ENCODE assay signal across 8 cellular contexts in genomic region chr15:45162771-45163507, GRCh38. TPM values are rescaled to one million over a fixed set of nuclear protein-coding genes. Genes with fewer than 3 reads are reported as not detected.
A peak's percentile ranks its signal among the peaks of the same experiment; 100 is the strongest.
DNase-seq lines count a peak whose midpoint lies in the region; ATAC-seq, FAIRE-seq and TF ChIP-seq lines count a peak whose summit lies in the region.

No MANE protein-coding gene starts in this region.

- no peaks in the 10 kb centered on the region for H3K9me2 ChIP-seq in Karpas-422 (replicated peaks; ENCODE audit: insufficient read depth, low read length)

- peak; percentile 91 for FAIRE-seq in GM12892 (lab: Jason Lieb, UNC)

- WGBS in tibial nerve, 2 donors: 6 to 9% methylated on average over 6 to 7 of the region's 7 CpGs

- H3K79me2 ChIP-seq in Karpas-422 (ENCODE audit: low read length): no peaks in the 10 kb centered on the region

- H3K9me3 ChIP-seq in Karpas-422 (ENCODE audit: low read length): no peaks in the 10 kb centered on the region
- H3K9me3 ChIP-seq in tibial nerve: no peaks in the 10 kb centered on the region

- TF ChIP-seq EP300 in tibial nerve (IDR thresholded peaks at IDR 0.05): peak in 1 of 2 donors; percentile 16

- no peaks in the 10 kb centered on the region for H4K20me1 ChIP-seq in Karpas-422 (ENCODE audit: insufficient read depth, low read depth, low read length)

- peak; percentile 88 for ATAC-seq in foreskin keratinocyte

- H3K27me3 ChIP-seq in Karpas-422 (ENCODE audit: low read length): no peaks in the 10 kb centered on the region
- no peaks in the 10 kb centered on the region for H3K27me3 ChIP-seq in foreskin keratinocyte
- H3K27me3 ChIP-seq in tibial nerve: no peaks in the 10 kb centered on the region

- no peak overlapping the region for H3K27ac ChIP-seq in Karpas-422 (ENCODE audit: low read length)
- peak overlapping the region; percentile 93 for H3K27ac ChIP-seq in RWPE1
- H3K27ac ChIP-seq in foreskin keratinocyte: peak overlapping the region; percentile 82
- peak overlapping the region in 2 of 4 donors; percentile 59 to 64 for H3K27ac ChIP-seq in tibial nerve

- H3K36me3 ChIP-seq in Karpas-422 (ENCODE audit: insufficient read depth, low read length) (no peaks in the 10 kb centered on the region; the same call in 1 of the 2 replicates), tibial nerve (no peaks in the 10 kb centered on the region)

- DNase-seq in 8988T: peak; percentile 96
- DNase-seq in GM12892 (ENCODE audit: insufficient read length): peak; percentile 88
- peak; percentile 89 for DNase-seq in Karpas-422
- peak; percentile 98 for DNase-seq in RWPE1 (ENCODE audit: low spot score)
- DNase-seq in activated effector memory CD4-positive, alpha-beta T cell treated with Interleukin-2 at 50 U/mL for 16 hours: peak; percentile 39
- peak; percentile 84 to 89 for DNase-seq in foreskin keratinocyte
- DNase-seq in occipital lobe (lab: John Stamatoyannopoulos, UW): peak; percentile 60
- DNase-seq in tibial nerve (ENCODE audit: low spot score in 2 of 2): peak; percentile 63 to 85

- TF ChIP-seq CTCF in RWPE1 (conservative IDR thresholded peaks at IDR 0.05; ENCODE audit: low read depth): peak; percentile 92
- TF ChIP-seq CTCF in foreskin keratinocyte (conservative IDR thresholded peaks at IDR 0.05): peak; percentile 95
- TF ChIP-seq CTCF in tibial nerve (IDR thresholded peaks at IDR 0.05): peak; percentile 74 to 94 (median 84)

- H3K9ac ChIP-seq in Karpas-422 (ENCODE audit: low read length): no peak overlapping the region

- no peak for TF ChIP-seq POLR2A in GM12892 (IDR thresholded peaks at IDR 0.05; ENCODE audit: low read depth, low read length)
- TF ChIP-seq POLR2A in tibial nerve (IDR thresholded peaks at IDR 0.05): no peak

- H3K4me1 ChIP-seq in Karpas-422 (ENCODE audit: low read length): peaks cover 18% of the 10 kb centered on the region
- peaks cover 6% of the 10 kb centered on the region for H3K4me1 ChIP-seq in foreskin keratinocyte
- H3K4me1 ChIP-seq in tibial nerve: peaks cover 0 to 57% (median 12%) of the 10 kb centered on the region in 4 donors

- H2AFZ ChIP-seq in Karpas-422 (ENCODE audit: low read length): no peak overlapping the region

- no peak overlapping the region for H3K4me3 ChIP-seq in Karpas-422 (ENCODE audit: low read length)
- H3K4me3 ChIP-seq in tibial nerve: no peak overlapping the region

- POLR2A ChIA-PET in RWPE1 (lab: Yijun Ruan, JAX; ENCODE audit: low non-redundant PET): interaction anchor here (0.8 to 1.2 kb wide), 2 partner anchors 31 to 116 kb away, joined by 3 to 5 read pairs; no protein-coding TSS in a partner anchor

- CTCF ChIA-PET in RWPE1 (lab: Yijun Ruan, JAX): interaction anchor here (0.5 to 1.9 kb wide), 30 partner anchors 12 to 294 kb away, joined by 3 to 13 read pairs (median 4); partner anchors contain the start of genes DUOX1, DUOXA1 and SHF

- H3K4me2 ChIP-seq in Karpas-422 (ENCODE audit: low read depth, low read length, poor library complexity, severe bottlenecking): no peak overlapping the region

RNA-seq across cellular contexts. Expression of gene SHF, which starts 24.8 kb away (rescaled TPM):
- polyA plus RNA-seq in GM12892 (2012; ENCODE audit: missing spikeins): 9.7 TPM
- 10.9 and 35.4 TPM in 2 replicates for total RNA-seq in Karpas-422 (2014; rRNA removed; shearing (Covaris generic); ENCODE audit: low replicate concordance)
- total RNA-seq in foreskin keratinocyte (0.35 and 0.44 TPM in 2 replicates), occipital lobe (54.9 TPM), tibial nerve (10 to 100 TPM; 18.8 to 36.6 (median 25.5) TPM)
- 0.42 and 0.72 TPM in 2 replicates for polyA plus RNA-seq in foreskin keratinocyte

RNA-seq across cellular contexts. Expression of gene DUOX1, which starts 33.1 kb away (rescaled TPM):
- 0.81 TPM for polyA plus RNA-seq in GM12892 (2012; ENCODE audit: missing spikeins)
- total RNA-seq in Karpas-422 (2014; rRNA removed; shearing (Covaris generic); ENCODE audit: low replicate concordance): not detected in 2 replicates
- 16.3 and 17.8 TPM in 2 replicates for total RNA-seq in foreskin keratinocyte
- polyA plus RNA-seq in foreskin keratinocyte: 9.5 and 10.1 TPM in 2 replicates
- not detected for total RNA-seq in occipital lobe
- 1 to 10 TPM; 1.5 to 4.2 (median 3.9) TPM for total RNA-seq in tibial nerve

RNA-seq across cellular contexts. Expression of gene DUOXA1, which starts 33.3 kb away (rescaled TPM):
- not detected for polyA plus RNA-seq in GM12892 (2012; ENCODE audit: missing spikeins)
- total RNA-seq in Karpas-422 (2014; rRNA removed; shearing (Covaris generic); ENCODE audit: low replicate concordance): not detected in 2 replicates
- total RNA-seq in foreskin keratinocyte (7.0 and 9.8 TPM in 2 replicates), occipital lobe (0.31 TPM), tibial nerve (1 to 10 TPM; 1.1 to 7.5 (median 1.9) TPM)
- polyA plus RNA-seq in foreskin keratinocyte: 5.7 TPM in 2 replicates

RNA-seq across cellular contexts. Expression of gene DUOXA2, which starts 48.8 kb away (rescaled TPM):
- polyA plus RNA-seq in GM12892 (2012; ENCODE audit: missing spikeins): not detected
- total RNA-seq in Karpas-422 (2014; rRNA removed; shearing (Covaris generic); ENCODE audit: low replicate concordance): not detected in 2 replicates
- not detected in 2 replicates for total RNA-seq in foreskin keratinocyte
- not detected in 2 replicates for polyA plus RNA-seq in foreskin keratinocyte
- not detected for total RNA-seq in occipital lobe
- total RNA-seq in tibial nerve: not detected

RNA-seq across cellular contexts. Expression of gene DUOX2, which starts 49.0 kb away (rescaled TPM):
- 0.04 TPM for polyA plus RNA-seq in GM12892 (2012; ENCODE audit: missing spikeins)
- total RNA-seq in Karpas-422 (2014; rRNA removed; shearing (Covaris generic); ENCODE audit: low replicate concordance): 0.07 and 0.45 TPM in 2 replicates
- total RNA-seq in foreskin keratinocyte: 0.39 and 0.41 TPM in 2 replicates
- 0.10 and 0.13 TPM in 2 replicates for polyA plus RNA-seq in foreskin keratinocyte
- not detected for total RNA-seq in occipital lobe
- total RNA-seq in tibial nerve: 1 to 10 TPM in 1 of 4 donors, under 1 TPM in 3; 0.22 to 1.9 (median 0.84) TPM

Comparison
In these comparisons a context has a peak if more than half of its experiments do, and no peak if none do; other contexts are left out.
1. DNase-seq: peak in every context shown above with its lines; median percentile 98 in RWPE1; 96 in 8988T; 89 in Karpas-422; 88 in GM12892; 86 in foreskin keratinocyte; 74 in tibial nerve; 60 in occipital lobe; 39 in activated effector memory CD4-positive, alpha-beta T cell treated with Interleukin-2 at 50 U/mL for 16 hours.